ENCODE assay signal across 9 cellular contexts in the genomic region with DNA sequence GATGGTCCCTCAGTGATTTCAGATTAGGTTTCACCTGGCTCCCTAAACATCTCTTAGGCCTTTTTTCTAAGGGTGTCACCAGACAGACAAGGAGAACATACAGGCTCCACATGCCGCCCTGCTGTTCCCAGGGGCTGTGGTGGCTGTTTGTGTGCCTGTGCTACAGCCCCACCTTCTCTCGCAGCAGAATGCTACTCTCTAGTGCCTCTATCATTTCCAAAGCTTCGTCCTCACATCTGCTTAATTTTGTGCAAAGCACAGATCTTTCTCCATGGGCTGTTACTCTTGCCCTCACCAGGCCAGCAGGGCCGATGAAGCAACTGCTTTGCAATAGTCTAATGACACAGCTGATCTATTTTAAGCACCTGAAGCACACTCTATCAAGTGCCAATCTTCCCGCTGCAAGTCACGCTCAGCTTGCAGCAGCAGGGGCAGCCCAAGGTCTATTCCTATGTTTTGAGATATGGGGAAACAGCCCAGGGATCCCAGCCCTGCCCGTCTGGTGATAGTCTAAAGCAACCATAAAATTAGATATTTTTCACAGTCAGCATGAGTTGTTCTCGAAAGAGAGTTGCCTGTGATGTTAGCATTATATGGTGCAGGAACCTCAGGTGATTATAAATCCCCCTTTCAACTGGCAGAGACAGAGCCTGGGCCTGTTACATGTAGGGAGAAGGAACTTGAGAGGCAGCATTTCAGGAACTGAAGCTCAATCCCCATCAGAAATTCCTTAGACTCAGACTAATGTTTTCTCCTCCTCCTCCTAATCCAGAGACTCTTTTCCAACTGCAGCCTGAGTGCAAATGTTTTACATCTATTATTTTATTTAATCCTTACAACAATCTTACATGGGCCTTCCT. TPM values are rescaled to one million over a fixed set of nuclear protein-coding genes. Genes with fewer than 3 reads are reported as not detected.
DNase-seq lines count a peak whose midpoint lies in the region; ATAC-seq and TF ChIP-seq lines count a peak whose summit lies in the region.
"Had no signal": no experiment of that assay in that cellular context is flagged by ENCODE, and none has a peak within 500 bp of the region (broad histone marks: within the 10 kb centered on the region; RNA-seq: fewer than 3 reads in every experiment).

No MANE protein-coding gene starts in this region.

- no peaks in the 10 kb centered on the region for H3K27me3 ChIP-seq in ACC112 (ENCODE audit: insufficient read depth, low read length)
- no peaks in the 10 kb centered on the region for H3K27me3 ChIP-seq in ascending aorta

- H3K4me1 ChIP-seq in ACC112 (ENCODE audit: control insufficient read depth, insufficient read depth, low read length, unreplicated experiment) (peaks cover 92% of the 10 kb centered on the region), ascending aorta (peaks cover 11 to 27% of the 10 kb centered on the region in 2 donors)

- DNase-seq in NCI-H128 (lab: John Stamatoyannopoulos, UW; ENCODE audit: unreplicated experiment) (peak; percentile 44), ascending aorta (ENCODE audit: low spot score in 2 of 2) (peak; percentile 51 to 87), kidney tubule cell (ENCODE audit: low spot score) (peak; percentile 86), NCI-H1048 (lab: John Stamatoyannopoulos, UW) (no peak)
- DNase-seq: stimulated activated CD4-positive, alpha-beta T cell treated with anti-CD3 and anti-CD28 coated beads, Interleukin-2, amount 100 ng/mL, for 24 hours had no signal

- H3K9me3 ChIP-seq in ascending aorta, result no peaks in the 10 kb centered on the region

- H3K4me3 ChIP-seq in ACC112 (ENCODE audit: low read depth, low read length), result no peak overlapping the region
- no peak overlapping the region for H3K4me3 ChIP-seq in ascending aorta

- H2AFZ ChIP-seq in ACC112 (ENCODE audit: low read length, unreplicated experiment), result no peak overlapping the region

- intact Hi-C loops in ascending aorta (cut with DNase I), result loop anchor here (2.0 kb wide), 2 partner anchors 13 to 21 kb away; no protein-coding TSS in a partner anchor

- H3K36me3 ChIP-seq in ACC112 (ENCODE audit: insufficient read depth, low read length), result 0 out of 2 replicates have a peak, but pooled peaks cover 12% of the 10 kb centered on the region
- H3K36me3 ChIP-seq in ascending aorta, result no peaks in the 10 kb centered on the region

- H3K27ac ChIP-seq in ACC112 (ENCODE audit: low read depth, low read length) (peak overlapping the region; percentile 70), ascending aorta (peak overlapping the region; percentile 62 to 69)

- no peak for ATAC-seq in GM21825 (IDR thresholded peaks at IDR 0.05; ENCODE audit: unreplicated experiment)
- no peak for ATAC-seq in GM19351 (IDR thresholded peaks at IDR 0.05; ENCODE audit: unreplicated experiment)
- ATAC-seq in HG02571 (IDR thresholded peaks at IDR 0.05; ENCODE audit: unreplicated experiment), result no peak

- peaks cover 99% of the 10 kb centered on the region for H3K79me2 ChIP-seq in ACC112 (ENCODE audit: control insufficient read depth, insufficient read depth, low read length, unreplicated experiment)

- TF ChIP-seq CTCF in ascending aorta (IDR thresholded peaks at IDR 0.05), result no peak

RNA-seq across cellular contexts. Expression of a gene that starts 12.7 kb away (rescaled TPM):
- total RNA-seq in ascending aorta, result 25.8 TPM
